Comparison of ENCODE assay signal across 1 cellular context in genomic region chr3:100850721-100851120, GRCh38.
TF ChIP-seq lines count a peak whose summit lies in the region.

No MANE protein-coding gene starts in this region.

TF ChIP-seq in IMR-90, 13 proteins besides CTCF, POLR2A, EP300 and RAD21 (continued from another document):
- TF ChIP-seq SMC3 (IDR thresholded peaks at IDR 0.05; ENCODE audit: low read depth, low read length) (no peak), MAFK (IDR thresholded peaks at IDR 0.05; ENCODE audit: low read depth, low read length) (no peak), USF2 (IDR thresholded peaks at IDR 0.05; ENCODE audit: low read depth, low read length) (no peak)
